In genomic region chr6:37650071-37650481, GRCh38 we compare ENCODE assay signal across 1 cellular context.
TF ChIP-seq lines count a peak whose summit lies in the region.

No MANE protein-coding gene starts in this region.

TF ChIP-seq in HepG2, 621 proteins besides CTCF, POLR2A, EP300 and RAD21 (continued from another document and continues in another):
- TF ChIP-seq RERE (CRISPR knock-in tag; IDR thresholded peaks at IDR 0.05; ENCODE audit: low read depth) = no peak
- TF ChIP-seq RNF219 (CRISPR knock-in tag; IDR thresholded peaks at IDR 0.05) = no peak
- no peak for TF ChIP-seq ZNF3 (CRISPR knock-in tag; IDR thresholded peaks at IDR 0.05)
- TF ChIP-seq FOXP4 (CRISPR knock-in tag; IDR thresholded peaks at IDR 0.05) = no peak
- no peak for TF ChIP-seq CENPT (CRISPR knock-in tag; IDR thresholded peaks at IDR 0.05; ENCODE audit: low read depth)
- no peak for TF ChIP-seq ZNF496 (CRISPR knock-in tag; IDR thresholded peaks at IDR 0.05; ENCODE audit: insufficient replicate concordance)
- TF ChIP-seq UBTF (CRISPR knock-in tag; IDR thresholded peaks at IDR 0.05) = peak; percentile 58; the same call in 1 of the 2 replicates
- TF ChIP-seq ZNF749 (CRISPR knock-in tag; IDR thresholded peaks at IDR 0.05; ENCODE audit: borderline replicate concordance) = no peak
- TF ChIP-seq ZNF782 (CRISPR knock-in tag; IDR thresholded peaks at IDR 0.05; ENCODE audit: borderline replicate concordance) = no peak
- TF ChIP-seq ARID5B (CRISPR knock-in tag; IDR thresholded peaks at IDR 0.05) = 0 out of 2 replicates have a peak, but pooled peaks have one; percentile 23
- TF ChIP-seq ZNF224 (CRISPR knock-in tag; IDR thresholded peaks at IDR 0.05) = no peak
- no peak for TF ChIP-seq ZUFSP (CRISPR knock-in tag; IDR thresholded peaks at IDR 0.05; ENCODE audit: borderline replicate concordance)
- TF ChIP-seq HNF4A (CRISPR knock-in tag; IDR thresholded peaks at IDR 0.05) = no peak
- no peak for TF ChIP-seq SRSF1 (optimal IDR thresholded peaks at IDR 0.05; ENCODE audit: low read depth, low read length)
- no peak for TF ChIP-seq ZNF564 (CRISPR knock-in tag; IDR thresholded peaks at IDR 0.05)
- 0 out of 2 replicates have a peak, but pooled peaks have one; percentile 35 for TF ChIP-seq ZNF580 (CRISPR knock-in tag; IDR thresholded peaks at IDR 0.05; ENCODE audit: borderline replicate concordance, low read depth)
- no peak for TF ChIP-seq YEATS4 (CRISPR knock-in tag; IDR thresholded peaks at IDR 0.05; ENCODE audit: borderline replicate concordance)
- TF ChIP-seq KDM2A (CRISPR knock-in tag; IDR thresholded peaks at IDR 0.05; ENCODE audit: borderline replicate concordance, low read depth) = peak; percentile 68; the same call in 1 of the 2 replicates
- TF ChIP-seq GFI1 (CRISPR knock-in tag; IDR thresholded peaks at IDR 0.05; ENCODE audit: borderline replicate concordance) = no peak
- TF ChIP-seq RXRB (CRISPR knock-in tag; IDR thresholded peaks at IDR 0.05; ENCODE audit: borderline replicate concordance) = no peak
- TF ChIP-seq MZF1 (CRISPR knock-in tag; IDR thresholded peaks at IDR 0.05; ENCODE audit: borderline replicate concordance) = no peak
- no peak for TF ChIP-seq ZNF253 (CRISPR knock-in tag; IDR thresholded peaks at IDR 0.05; ENCODE audit: borderline replicate concordance)
- no peak for TF ChIP-seq ZNF577 (CRISPR knock-in tag; IDR thresholded peaks at IDR 0.05; ENCODE audit: borderline replicate concordance, low read depth)
- TF ChIP-seq SATB2 (CRISPR knock-in tag; IDR thresholded peaks at IDR 0.05) = no peak
- TF ChIP-seq SIN3A (IDR thresholded peaks at IDR 0.05; ENCODE audit: borderline replicate concordance, low read depth, low read length) = no peak
- no peak for TF ChIP-seq ZSCAN20 (CRISPR knock-in tag; IDR thresholded peaks at IDR 0.05; ENCODE audit: borderline replicate concordance)
- TF ChIP-seq CCAR2 (optimal IDR thresholded peaks at IDR 0.05; ENCODE audit: low read depth, low read length) = no peak
- no peak for TF ChIP-seq FUBP1 (CRISPR knock-in tag; IDR thresholded peaks at IDR 0.05; ENCODE audit: borderline replicate concordance)
- TF ChIP-seq ZNF530 (CRISPR knock-in tag; IDR thresholded peaks at IDR 0.05; ENCODE audit: low read depth) = no peak
- TF ChIP-seq BCL3 (CRISPR knock-in tag; IDR thresholded peaks at IDR 0.05) = 0 out of 2 replicates have a peak, but pooled peaks have one; percentile 45
- TF ChIP-seq ATAD3A (CRISPR knock-in tag; IDR thresholded peaks at IDR 0.05) = no peak
- TF ChIP-seq ZNF614 (CRISPR knock-in tag; IDR thresholded peaks at IDR 0.05; ENCODE audit: borderline replicate concordance) = no peak
- no peak for TF ChIP-seq ZNF557 (CRISPR knock-in tag; IDR thresholded peaks at IDR 0.05)
- TF ChIP-seq ZNF251 (CRISPR knock-in tag; IDR thresholded peaks at IDR 0.05) = no peak
- no peak for TF ChIP-seq KDM1A (CRISPR knock-in tag; IDR thresholded peaks at IDR 0.05)
